ENCODE assay signal across 11 cellular contexts in genomic region chr6:72626126-72626525, GRCh38. TPM values are rescaled to one million over a fixed set of nuclear protein-coding genes. Genes with fewer than 3 reads are reported as not detected.
DNase-seq lines count a peak whose midpoint lies in the region; ATAC-seq lines count a peak whose summit lies in the region.
"Had no signal": no experiment of that assay in that cellular context is flagged by ENCODE, and none has a peak within 500 bp of the region (broad histone marks: within the 10 kb centered on the region; RNA-seq: fewer than 3 reads in every experiment).

No MANE protein-coding gene starts in this region.

- H3K27ac ChIP-seq in mesendoderm (ENCODE audit: low read depth, low read length): no peak overlapping the region
- H3K27ac ChIP-seq: esophagus muscularis mucosa had no signal

- no peaks in the 10 kb centered on the region for H3K9me3 Mint-ChIP-seq in activated CD8-positive, alpha-beta memory T cell treated with anti-CD3 and anti-CD28 coated beads, Interleukin-2, amount 10 ng/mL, durations not matched to agents 7 days and 5 days (ENCODE audit: low read depth)

- H2BK5ac ChIP-seq in mesendoderm (ENCODE audit: low read length): no peak overlapping the region

- H3K4me1 Mint-ChIP-seq in activated CD8-positive, alpha-beta memory T cell treated with anti-CD3 and anti-CD28 coated beads, Interleukin-2, amount 10 ng/mL, durations not matched to agents 7 days and 5 days: peaks cover 40% of the 10 kb centered on the region

- no peak overlapping the region for H3K4me2 ChIP-seq in mesendoderm (ENCODE audit: low read length)

- no peaks in the 10 kb centered on the region for H3K4me1 ChIP-seq in mesendoderm (ENCODE audit: control insufficient read depth, low read depth, low read length)

- no peak overlapping the region for H3K18ac ChIP-seq in mesendoderm (ENCODE audit: low read length)

- H3K4me3 Mint-ChIP-seq in activated CD8-positive, alpha-beta memory T cell treated with anti-CD3 and anti-CD28 coated beads, Interleukin-2, amount 10 ng/mL, durations not matched to agents 7 days and 5 days: no peak overlapping the region

- CTCF ChIA-PET in activated CD8-positive, alpha-beta memory T cell treated with anti-CD3 and anti-CD28 coated beads, Interleukin-2, amount 10 ng/mL, durations not matched to agents 7 days and 5 days (lab: Charles Lee): interaction anchor here (2.1 kb wide), 1 partner anchor 9 kb away, joined by 8 read pairs; no protein-coding TSS in a partner anchor

- DNase-seq in activated CD8-positive, alpha-beta memory T cell treated with anti-CD3 and anti-CD28 coated beads, Interleukin-2, amount 10 ng/mL, durations not matched to agents 7 days and 5 days: no peak
- no peak for DNase-seq in activated CD8-positive, alpha-beta memory T cell treated with anti-CD3 and anti-CD28 coated beads for 24 hours
- DNase-seq in mesendoderm: peak; percentile 19
- no peak for DNase-seq in ecto neural progenitor cell (ENCODE audit: low spot score)
- DNase-seq in GF-D8 (lab: John Stamatoyannopoulos, UW): no peak
- no peak for DNase-seq in germinal center (ENCODE audit: low spot score)
- DNase-seq: NCI-H69 had no signal

- H3K36me3 ChIP-seq in mesendoderm (ENCODE audit: control insufficient read depth, insufficient read depth, low read length): no peaks in the 10 kb centered on the region
- H3K36me3 ChIP-seq: esophagus muscularis mucosa had no signal

- no peaks in the 10 kb centered on the region for H3K79me2 ChIP-seq in mesendoderm (ENCODE audit: control insufficient read depth, insufficient read depth, low read length)

- H4K8ac ChIP-seq in mesendoderm (ENCODE audit: low read depth, low read length): no peak overlapping the region

- H2BK15ac ChIP-seq in mesendoderm (replicated peaks; ENCODE audit: low read depth): no peak overlapping the region

- no peak overlapping the region for H3K9ac ChIP-seq in mesendoderm (ENCODE audit: low read length)

- no CpG with 5 or more reads among the region's 2 CpGs for WGBS in mesendoderm (ENCODE audit: extremely low coverage, insufficient coverage, low lambda C conversion rate)

- peaks cover 15% of the 10 kb centered on the region for H3K27me3 Mint-ChIP-seq in activated CD8-positive, alpha-beta memory T cell treated with anti-CD3 and anti-CD28 coated beads, Interleukin-2, amount 10 ng/mL, durations not matched to agents 7 days and 5 days
- H3K27me3 Mint-ChIP-seq: IgD-negative memory B cell had no signal

- H3K56ac ChIP-seq in mesendoderm (ENCODE audit: low read length): no peak overlapping the region

- peaks cover 5% of the 10 kb centered on the region for H3K27me3 ChIP-seq in mesendoderm (ENCODE audit: insufficient read depth, low read length, poor library complexity)

- no peak overlapping the region for H3K4ac ChIP-seq in mesendoderm (ENCODE audit: low read depth, low read length)

- H3K23ac ChIP-seq in mesendoderm (ENCODE audit: low read length): no peak overlapping the region

- peaks cover 15% of the 10 kb centered on the region for H3K36me3 Mint-ChIP-seq in activated CD8-positive, alpha-beta memory T cell treated with anti-CD3 and anti-CD28 coated beads, Interleukin-2, amount 10 ng/mL, durations not matched to agents 7 days and 5 days
- H3K36me3 Mint-ChIP-seq: IgD-negative memory B cell had no signal

- H3K27ac Mint-ChIP-seq in activated CD8-positive, alpha-beta memory T cell treated with anti-CD3 and anti-CD28 coated beads, Interleukin-2, amount 10 ng/mL, durations not matched to agents 7 days and 5 days: peak overlapping the region; percentile 4

- H3K79me1 ChIP-seq in mesendoderm (ENCODE audit: low read length): no peaks in the 10 kb centered on the region

- no peak for ATAC-seq in activated CD8-positive, alpha-beta memory T cell treated with anti-CD3 and anti-CD28 coated beads, Interleukin-2, amount 10 ng/mL, durations not matched to agents 7 days and 5 days
- peak; percentile 37 for ATAC-seq in GM21526 (IDR thresholded peaks at IDR 0.05; ENCODE audit: low FRiP score, unreplicated experiment)
- ATAC-seq in HG03280 (IDR thresholded peaks at IDR 0.05; ENCODE audit: unreplicated experiment): peak; percentile 27

- H3K4me3 ChIP-seq in mesendoderm (ENCODE audit: low read length): no peak overlapping the region
- H3K4me3 ChIP-seq: esophagus muscularis mucosa had no signal

- H2BK120ac ChIP-seq in mesendoderm (ENCODE audit: low read depth, low read length): no peak overlapping the region

- no peak overlapping the region for H2AK5ac ChIP-seq in mesendoderm (ENCODE audit: low read length)

- no peak overlapping the region for H4K5ac ChIP-seq in mesendoderm (ENCODE audit: low read length)

RNA-seq across cellular contexts. Expression of gene KCNQ5, which starts 4.3 kb away (rescaled TPM):
- total RNA-seq in activated CD8-positive, alpha-beta memory T cell treated with anti-CD3 and anti-CD28 coated beads, Interleukin-2, amount 10 ng/mL, durations not matched to agents 7 days and 5 days: 1 to 10 TPM; 7.2 to 7.8 TPM
- 0.45 TPM for polyA plus RNA-seq in mesendoderm (2013, experiment 1 of 2)
- 0.57 TPM for polyA plus RNA-seq in mesendoderm (2013, experiment 2 of 2)
